ENCODE assay signal across 1 cellular context in the genomic region with DNA sequence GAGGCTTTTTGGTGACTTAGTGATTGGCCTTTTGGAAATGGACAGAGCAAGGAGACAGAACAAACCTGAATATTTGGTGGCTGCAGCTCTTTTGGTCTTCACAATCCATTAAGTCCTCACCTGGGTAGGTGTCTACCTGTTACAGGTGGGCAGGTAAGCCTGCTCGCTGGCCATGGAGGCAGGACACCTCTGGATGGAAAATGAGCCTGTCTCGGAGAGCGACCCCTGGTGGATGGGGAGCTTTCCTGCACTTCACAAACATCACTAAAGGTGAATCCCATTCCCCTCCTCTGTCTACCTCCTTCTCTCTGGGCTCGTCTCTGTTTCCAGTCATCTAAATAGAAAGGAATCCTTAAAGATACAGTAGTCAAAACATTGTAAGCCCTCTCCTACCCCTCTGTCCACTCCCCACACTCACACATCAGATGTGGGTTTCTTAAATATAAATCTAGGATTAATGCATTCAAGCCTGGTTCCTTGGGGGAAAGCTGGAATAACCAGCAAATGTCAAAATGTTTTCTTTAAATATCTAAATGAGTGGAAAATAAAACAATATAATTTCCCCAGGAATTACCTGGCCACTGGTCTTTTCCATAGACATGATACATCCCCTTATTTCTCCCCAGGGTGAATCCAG.
TF ChIP-seq lines count a peak whose summit lies in the region.

No MANE protein-coding gene starts in this region.

TF ChIP-seq in HepG2, 621 proteins besides CTCF, POLR2A, EP300 and RAD21 (continued from another document):
- TF ChIP-seq, protein P1, sequence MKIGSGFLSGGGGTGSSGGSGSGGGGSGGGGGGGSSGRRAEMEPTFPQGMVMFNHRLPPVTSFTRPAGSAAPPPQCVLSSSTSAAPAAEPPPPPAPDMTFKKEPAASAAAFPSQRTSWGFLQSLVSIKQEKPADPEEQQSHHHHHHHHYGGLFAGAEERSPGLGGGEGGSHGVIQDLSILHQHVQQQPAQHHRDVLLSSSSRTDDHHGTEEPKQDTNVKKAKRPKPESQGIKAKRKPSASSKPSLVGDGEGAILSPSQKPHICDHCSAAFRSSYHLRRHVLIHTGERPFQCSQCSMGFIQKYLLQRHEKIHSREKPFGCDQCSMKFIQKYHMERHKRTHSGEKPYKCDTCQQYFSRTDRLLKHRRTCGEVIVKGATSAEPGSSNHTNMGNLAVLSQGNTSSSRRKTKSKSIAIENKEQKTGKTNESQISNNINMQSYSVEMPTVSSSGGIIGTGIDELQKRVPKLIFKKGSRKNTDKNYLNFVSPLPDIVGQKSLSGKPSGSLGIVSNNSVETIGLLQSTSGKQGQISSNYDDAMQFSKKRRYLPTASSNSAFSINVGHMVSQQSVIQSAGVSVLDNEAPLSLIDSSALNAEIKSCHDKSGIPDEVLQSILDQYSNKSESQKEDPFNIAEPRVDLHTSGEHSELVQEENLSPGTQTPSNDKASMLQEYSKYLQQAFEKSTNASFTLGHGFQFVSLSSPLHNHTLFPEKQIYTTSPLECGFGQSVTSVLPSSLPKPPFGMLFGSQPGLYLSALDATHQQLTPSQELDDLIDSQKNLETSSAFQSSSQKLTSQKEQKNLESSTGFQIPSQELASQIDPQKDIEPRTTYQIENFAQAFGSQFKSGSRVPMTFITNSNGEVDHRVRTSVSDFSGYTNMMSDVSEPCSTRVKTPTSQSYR (CRISPR knock-in tag; IDR thresholded peaks at IDR 0.05; ENCODE audit: borderline replicate concordance): no peak
- peak; percentile 49 for TF ChIP-seq STAG1 (CRISPR knock-in tag; IDR thresholded peaks at IDR 0.05)
- TF ChIP-seq, protein P2, sequence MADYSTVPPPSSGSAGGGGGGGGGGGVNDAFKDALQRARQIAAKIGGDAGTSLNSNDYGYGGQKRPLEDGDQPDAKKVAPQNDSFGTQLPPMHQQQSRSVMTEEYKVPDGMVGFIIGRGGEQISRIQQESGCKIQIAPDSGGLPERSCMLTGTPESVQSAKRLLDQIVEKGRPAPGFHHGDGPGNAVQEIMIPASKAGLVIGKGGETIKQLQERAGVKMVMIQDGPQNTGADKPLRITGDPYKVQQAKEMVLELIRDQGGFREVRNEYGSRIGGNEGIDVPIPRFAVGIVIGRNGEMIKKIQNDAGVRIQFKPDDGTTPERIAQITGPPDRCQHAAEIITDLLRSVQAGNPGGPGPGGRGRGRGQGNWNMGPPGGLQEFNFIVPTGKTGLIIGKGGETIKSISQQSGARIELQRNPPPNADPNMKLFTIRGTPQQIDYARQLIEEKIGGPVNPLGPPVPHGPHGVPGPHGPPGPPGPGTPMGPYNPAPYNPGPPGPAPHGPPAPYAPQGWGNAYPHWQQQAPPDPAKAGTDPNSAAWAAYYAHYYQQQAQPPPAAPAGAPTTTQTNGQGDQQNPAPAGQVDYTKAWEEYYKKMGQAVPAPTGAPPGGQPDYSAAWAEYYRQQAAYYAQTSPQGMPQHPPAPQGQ (CRISPR knock-in tag; IDR thresholded peaks at IDR 0.05; ENCODE audit: borderline replicate concordance): no peak
- no peak for TF ChIP-seq ZFYVE20 (CRISPR knock-in tag; IDR thresholded peaks at IDR 0.05; ENCODE audit: borderline replicate concordance, low read depth)
- no peak for TF ChIP-seq TBX3 (IDR thresholded peaks at IDR 0.05; ENCODE audit: borderline replicate concordance)
- no peak for TF ChIP-seq MEIS1 (CRISPR knock-in tag; IDR thresholded peaks at IDR 0.05; ENCODE audit: borderline replicate concordance)
- peak; percentile 41 for TF ChIP-seq ZEB1 (IDR thresholded peaks at IDR 0.05; ENCODE audit: insufficient replicate concordance, low read depth)
- no peak for TF ChIP-seq ZNF7 (CRISPR knock-in tag; IDR thresholded peaks at IDR 0.05)
